26 cellular contexts compared by ENCODE assay signal in genomic region chr13:69928262-69928661, GRCh38.
"Had no signal": no experiment of that assay in that cellular context is flagged by ENCODE, and none has a peak within 500 bp of the region (broad histone marks: within the 10 kb centered on the region; RNA-seq: fewer than 3 reads in every experiment).

No MANE protein-coding gene starts in this region.

- H3K27me3 ChIP-seq: stomach, suprapubic skin, testis, thyroid gland, tibial artery, tibial nerve, transverse colon, upper lobe of left lung, upper lobe of right lung, uterus, vagina had no signal

- H3K4me3 ChIP-seq: stomach, suprapubic skin, testis, thoracic aorta, thyroid gland, tibial artery, tibial nerve, transverse colon, upper lobe of left lung, upper lobe of right lung, uterus, vagina had no signal

- H3K36me3 ChIP-seq: stomach, suprapubic skin, thoracic aorta, thyroid gland, tibial artery, tibial nerve, transverse colon, upper lobe of left lung, upper lobe of right lung, uterus, vagina had no signal

- DNase-seq: stimulated activated CD4-positive, alpha-beta T cell treated with anti-CD3 and anti-CD28 coated beads, Interleukin-2, amount 100 ng/mL, for 48 hours; stimulated activated CD4-positive, alpha-beta T cell treated with anti-CD3 and anti-CD28 coated beads, Interleukin-4, amount 100 ng/mL, for 1 hour; stimulated activated CD4-positive, alpha-beta T cell treated with anti-CD3 and anti-CD28 coated beads, Interleukin-4, amount 100 ng/mL, for 24 hours; stimulated activated CD4-positive, alpha-beta T cell treated with anti-CD3 and anti-CD28 coated beads, Interleukin-4, amount 100 ng/mL, for 4 hours; stimulated activated CD8-positive, alpha-beta memory T cell treated with anti-CD3 and anti-CD28 coated beads, Interleukin-4, amount 100 ng/mL, for 48 hours; stimulated activated naive B cell treated with anti-CD40 and anti-IgM and Interleukin-4, amounts not matched to agents 10 μg/mL and 1 μg/mL and 100 μg/mL, for 72 hours; stimulated activated naive CD4-positive, alpha-beta T cell; stimulated activated naive CD4-positive, alpha-beta T cell treated with Interleukin-2 at 50 U/mL for 16 hours; stimulated activated naive CD8-positive, alpha-beta T cell treated with anti-CD3 and anti-CD28 coated beads, Interleukin-15, amount 100 ng/mL, for 72 hours; stimulated activated naive CD8-positive, alpha-beta T cell treated with anti-CD3 and anti-CD28 coated beads, Interleukin-15, Interleukin-2, amounts not matched to agents 100 U/mL and 50 U/mL, for 24 hours; stomach; substantia nigra; testis; thyroid gland; tibial artery; transverse colon; trophoblast cell; upper lobe of left lung; upper lobe of right lung; uterus had no signal

- H3K27ac ChIP-seq: stomach, suprapubic skin, testis, thoracic aorta, thyroid gland, tibial artery, tibial nerve, transverse colon, upper lobe of left lung, upper lobe of right lung, uterus, vagina had no signal

- H3K9me3 ChIP-seq: stomach, suprapubic skin, testis, thoracic aorta, thyroid gland, tibial artery, tibial nerve, transverse colon, upper lobe of left lung, upper lobe of right lung, uterus, vagina had no signal

- ATAC-seq: stimulated activated effector memory CD8-positive, alpha-beta T cell treated with anti-CD3 and anti-CD28 coated beads, Interleukin-12 subunit alpha, Interleukin-12 subunit beta, amount 100 ng/mL, for 72 hours; stimulated activated memory B cell treated with anti-CD40 and anti-IgM and Interleukin-4, amounts not matched to agents 10 μg/mL and 1 μg/mL and 100 μg/mL, for 72 hours; stimulated activated naive B cell treated with anti-CD40 and anti-IgM and Interleukin-4, amounts not matched to agents 10 μg/mL and 1 μg/mL and 100 μg/mL, for 72 hours; stimulated activated naive CD8-positive, alpha-beta T cell treated with anti-CD3 and anti-CD28 coated beads, Interleukin-15, amount 100 ng/mL, for 72 hours; stimulated activated naive CD8-positive, alpha-beta T cell treated with anti-CD3 and anti-CD28 coated beads, Interleukin-15, Interleukin-2, amounts not matched to agents 100 U/mL and 50 U/mL, for 24 hours; upper lobe of right lung had no signal

- H3K4me1 ChIP-seq: stomach, suprapubic skin, testis, thyroid gland, tibial artery, tibial nerve, transverse colon, upper lobe of left lung, upper lobe of right lung, uterus, vagina had no signal
